Comparison of ENCODE assay signal across 8 cellular contexts in genomic region chr15:73964736-73965093, GRCh38. TPM values are rescaled to one million over a fixed set of nuclear protein-coding genes. Genes with fewer than 3 reads are reported as not detected.
DNase-seq lines count a peak whose midpoint lies in the region; ATAC-seq and TF ChIP-seq lines count a peak whose summit lies in the region.

No MANE protein-coding gene starts in this region.

- TF ChIP-seq POLR2A in upper lobe of left lung (IDR thresholded peaks at IDR 0.05), result no peak

- H4K12ac ChIP-seq in trophoblast cell (ENCODE audit: low read depth, low read length), result peak overlapping the region; percentile 19

- H3K79me2 ChIP-seq in trophoblast cell (ENCODE audit: control insufficient read depth, insufficient read depth, low read length, poor library complexity), result no peaks in the 10 kb centered on the region

- no peaks in the 10 kb centered on the region for H3K27me3 Mint-ChIP-seq in activated naive CD4-positive, alpha-beta T cell treated with anti-CD3 and anti-CD28 coated beads for 36 hours (ENCODE audit: low read depth)
- no peaks in the 10 kb centered on the region for H3K27me3 Mint-ChIP-seq in glutamatergic neuron (ENCODE audit: unreplicated experiment)

- TF ChIP-seq CTCF in BJ (IDR thresholded peaks at IDR 0.05; ENCODE audit: insufficient read depth, low read depth, low read length) (peak; percentile 98), glutamatergic neuron (IDR thresholded peaks at IDR 0.05; ENCODE audit: partially characterized antibody, unreplicated experiment) (peak; percentile 94), upper lobe of left lung (IDR thresholded peaks at IDR 0.05) (peak; percentile 89 to 95 (median 90))

- H3K4me3 ChIP-seq in BJ (ENCODE audit: low read depth, low read length) (no peak overlapping the region), SK-N-MC (peak overlapping the region; percentile 65), trophoblast cell (ENCODE audit: low read depth, low read length) (no peak overlapping the region), upper lobe of left lung (peak overlapping the region in 1 of 4 donors; percentile 23)

- H3K4me1 ChIP-seq in trophoblast cell (ENCODE audit: control insufficient read depth in 1 of 2, insufficient read depth in 2 of 2, low read length in 2 of 2), result peaks cover 3 to 12% of the 10 kb centered on the region in 2 experiments
- H3K4me1 ChIP-seq in upper lobe of left lung, result peaks cover 5 to 8% (median 7%) of the 10 kb centered on the region in 4 donors

- H3K36me3 Mint-ChIP-seq in activated naive CD4-positive, alpha-beta T cell treated with anti-CD3 and anti-CD28 coated beads for 36 hours (ENCODE audit: low read depth), result no peaks in the 10 kb centered on the region
- H3K36me3 Mint-ChIP-seq in glutamatergic neuron (ENCODE audit: unreplicated experiment), result no peaks in the 10 kb centered on the region

- H3K4me2 ChIP-seq in trophoblast cell (ENCODE audit: low read length), result peak overlapping the region; percentile 41

- H4K8ac ChIP-seq in trophoblast cell (ENCODE audit: low read depth, low read length), result peak overlapping the region; percentile 51

- H2BK120ac ChIP-seq in trophoblast cell (ENCODE audit: insufficient read depth, low read length, poor library complexity), result no peak overlapping the region

- H3K27ac ChIP-seq in SK-N-MC (no peak overlapping the region), trophoblast cell (ENCODE audit: low read depth, low read length) (no peak overlapping the region), upper lobe of left lung (peak overlapping the region in 1 of 4 donors; percentile 15)

- H3K4me1 Mint-ChIP-seq in activated naive CD4-positive, alpha-beta T cell treated with anti-CD3 and anti-CD28 coated beads for 36 hours (ENCODE audit: low read depth), result peaks cover 31% of the 10 kb centered on the region
- H3K4me1 Mint-ChIP-seq in glutamatergic neuron (ENCODE audit: low read depth, unreplicated experiment), result peaks cover 25% of the 10 kb centered on the region

- H3K4me3 Mint-ChIP-seq in activated naive CD4-positive, alpha-beta T cell treated with anti-CD3 and anti-CD28 coated beads for 36 hours, result peak overlapping the region; percentile 69
- peak overlapping the region; percentile 65 for H3K4me3 Mint-ChIP-seq in glutamatergic neuron (ENCODE audit: unreplicated experiment)

- no peaks in the 10 kb centered on the region for H3K27me3 ChIP-seq in BJ (ENCODE audit: control insufficient read depth, insufficient read depth, low read length)
- H3K27me3 ChIP-seq in trophoblast cell (ENCODE audit: insufficient read depth, low read length), result no peaks in the 10 kb centered on the region
- H3K27me3 ChIP-seq in upper lobe of left lung, result no peaks in the 10 kb centered on the region

- no peak overlapping the region for H3K14ac ChIP-seq in trophoblast cell (ENCODE audit: low read length)

- H3K9me3 Mint-ChIP-seq in activated naive CD4-positive, alpha-beta T cell treated with anti-CD3 and anti-CD28 coated beads for 36 hours, result no peaks in the 10 kb centered on the region
- no peaks in the 10 kb centered on the region for H3K9me3 Mint-ChIP-seq in glutamatergic neuron (ENCODE audit: unreplicated experiment)

- H3K18ac ChIP-seq in trophoblast cell (ENCODE audit: low read length), result no peak overlapping the region

- H3K9me3 ChIP-seq in SK-N-MC (ENCODE audit: low read depth, low read length) (no peaks in the 10 kb centered on the region), trophoblast cell (ENCODE audit: insufficient read depth, low read depth, low read length) (no peaks in the 10 kb centered on the region), upper lobe of left lung (no peaks in the 10 kb centered on the region)

- no peak overlapping the region for H3K4ac ChIP-seq in trophoblast cell (ENCODE audit: low read depth, low read length)

- H2AK5ac ChIP-seq in trophoblast cell (ENCODE audit: low read length), result no peak overlapping the region

- CTCF ChIA-PET in BJ (lab: Yijun Ruan, JAX), result interaction anchor here (0.6 to 5.4 kb wide), 24 partner anchors 8 to 650 kb away, joined by 3 to 78 read pairs (median 5); no protein-coding TSS in a partner anchor
- CTCF ChIA-PET in activated naive CD4-positive, alpha-beta T cell treated with anti-CD3 and anti-CD28 coated beads for 36 hours (lab: Charles Lee), result interaction anchor here (0.6 to 3.5 kb wide), 11 partner anchors 7 to 91 kb away, joined by 3 to 20 read pairs (median 4); partner anchors contain the start of gene PML

- intact Hi-C loops in activated naive CD4-positive, alpha-beta T cell treated with anti-CD3 and anti-CD28 coated beads for 36 hours (cut with micrococcal nuclease), result loop anchor here (1.0 kb wide), 4 partner anchors 13 to 90 kb away; no protein-coding TSS in a partner anchor

- peak overlapping the region; percentile 30 for H2BK12ac ChIP-seq in trophoblast cell (ENCODE audit: low read length)

- H3K27ac Mint-ChIP-seq in activated naive CD4-positive, alpha-beta T cell treated with anti-CD3 and anti-CD28 coated beads for 36 hours, result peak overlapping the region; percentile 75
- H3K27ac Mint-ChIP-seq in glutamatergic neuron (ENCODE audit: unreplicated experiment), result peak overlapping the region; percentile 89

- ATAC-seq in GM19452 (IDR thresholded peaks at IDR 0.05; ENCODE audit: unreplicated experiment), result peak; percentile 47
- peak; percentile 89 to 94 for ATAC-seq in upper lobe of left lung (ENCODE audit: low FRiP score in 2 of 2)

- H4K91ac ChIP-seq in trophoblast cell (ENCODE audit: low read depth, low read length), result no peak overlapping the region

- H2BK5ac ChIP-seq in trophoblast cell (ENCODE audit: low read depth, low read length, poor library complexity), result no peak overlapping the region

- POLR2A ChIA-PET in BJ (lab: Charles Lee), result interaction anchor here (0.7 kb wide), 1 partner anchor 12 kb away, joined by 5 read pairs; no protein-coding TSS in a partner anchor

- no peaks in the 10 kb centered on the region for H3K79me1 ChIP-seq in trophoblast cell (ENCODE audit: low read length)

- H3K23ac ChIP-seq in trophoblast cell (ENCODE audit: low read length), result no peak overlapping the region

- DNase-seq in BJ (ENCODE audit: low read depth), result no peak
- DNase-seq in LoVo (ENCODE audit: low spot score), result peak; percentile 72
- no peak for DNase-seq in SK-N-MC (ENCODE audit: low read depth, low spot score)
- DNase-seq in activated naive CD4-positive, alpha-beta T cell treated with anti-CD3 and anti-CD28 coated beads for 36 hours, result peak; percentile 93
- peak; percentile 91 for DNase-seq in glutamatergic neuron
- peak; percentile 56 to 92 for DNase-seq in trophoblast cell
- DNase-seq in upper lobe of left lung, result peak in 1 of 2 donors; percentile 79

- H3K36me3 ChIP-seq in BJ (ENCODE audit: control insufficient read depth, insufficient read depth, low read length), result no peaks in the 10 kb centered on the region
- H3K36me3 ChIP-seq in SK-N-MC (ENCODE audit: insufficient read depth, low read length), result no peaks in the 10 kb centered on the region
- H3K36me3 ChIP-seq in trophoblast cell (ENCODE audit: control insufficient read depth in 1 of 2, insufficient read depth in 2 of 2, low read length in 2 of 2), result no peaks in the 10 kb centered on the region
- no peaks in the 10 kb centered on the region for H3K36me3 ChIP-seq in upper lobe of left lung

- no peak for TF ChIP-seq EP300 in upper lobe of left lung (IDR thresholded peaks at IDR 0.05)

- H2AFZ ChIP-seq in trophoblast cell (ENCODE audit: insufficient read depth, low read length, poor library complexity), result peak overlapping the region; percentile 63

- no peak overlapping the region for H3K9ac ChIP-seq in SK-N-MC (ENCODE audit: insufficient read length)
- H3K9ac ChIP-seq in trophoblast cell (ENCODE audit: low read length), result no peak overlapping the region

- no CpG with 5 or more reads among the region's 11 CpGs for WGBS in trophoblast cell (ENCODE audit: extremely low coverage, insufficient coverage, insufficient read length)
- WGBS in upper lobe of left lung, 2 donors, result 4 to 7% methylated on average over 11 of the region's 11 CpGs

RNA-seq across cellular contexts. Expression of gene STOML1, which starts 27.4 kb away (rescaled TPM):
- polyA plus RNA-seq in BJ (2011; rRNA removed), result 13.2 and 18.3 TPM in 2 replicates
- polyA minus RNA-seq in BJ (2011; rRNA and poly(A)+ RNA removed), result 6.4 and 13.4 TPM in 2 replicates
- total RNA-seq in activated naive CD4-positive, alpha-beta T cell treated with anti-CD3 and anti-CD28 coated beads for 36 hours, result 1 to 10 TPM; 8.7 to 9.5 TPM
- total RNA-seq in glutamatergic neuron (ENCODE audit: unreplicated experiment) (19.5 TPM), upper lobe of left lung (10 to 100 TPM; 12.2 to 23.3 (median 18.3) TPM)
- polyA plus RNA-seq in trophoblast cell (2013), result 4.0 and 4.1 TPM in 2 replicates

RNA-seq across cellular contexts. Expression of gene PML, which starts 29.8 kb away (rescaled TPM):
- 10.7 and 14.3 TPM in 2 replicates for polyA plus RNA-seq in BJ (2011; rRNA removed)
- 22.8 and 32.7 TPM in 2 replicates for polyA minus RNA-seq in BJ (2011; rRNA and poly(A)+ RNA removed)
- total RNA-seq in activated naive CD4-positive, alpha-beta T cell treated with anti-CD3 and anti-CD28 coated beads for 36 hours, result 10 to 100 TPM; 69.6 to 70.2 TPM
- total RNA-seq in glutamatergic neuron (ENCODE audit: unreplicated experiment), result 27.6 TPM
- 18.7 and 18.8 TPM in 2 replicates for polyA plus RNA-seq in trophoblast cell (2013)
- total RNA-seq in upper lobe of left lung, result 100 to 1,000 TPM in 2 of 6 donors, 10 to 100 TPM in 4; 63.1 to 247 (median 92.9) TPM

RNA-seq across cellular contexts. Expression of gene LOXL1, which starts 38.5 kb away (rescaled TPM):
- 59.1 and 92.9 TPM in 2 replicates for polyA plus RNA-seq in BJ (2011; rRNA removed)
- 133 and 185 TPM in 2 replicates for polyA minus RNA-seq in BJ (2011; rRNA and poly(A)+ RNA removed)
- total RNA-seq in activated naive CD4-positive, alpha-beta T cell treated with anti-CD3 and anti-CD28 coated beads for 36 hours, result under 1 TPM; 0.25 to 0.55 TPM
- total RNA-seq in glutamatergic neuron (ENCODE audit: unreplicated experiment) (163 TPM), upper lobe of left lung (10 to 100 TPM in 2 of 6 donors, 1 to 10 TPM in 4; 6.0 to 25.9 (median 8.0) TPM)
- 64.9 and 67.5 TPM in 2 replicates for polyA plus RNA-seq in trophoblast cell (2013)

Comparison
In these comparisons a context has a peak if more than half of its experiments do, and no peak if none do; other contexts are left out.
1. DNase-seq: peak in LoVo (single experiment), activated naive CD4-positive, alpha-beta T cell treated with anti-CD3 and anti-CD28 coated beads for 36 hours (single experiment), glutamatergic neuron (single experiment) and trophoblast cell (2 of 2); none in BJ (single experiment) and SK-N-MC (single experiment).
2. Peak in every context shown above with its lines, with median percentiles within 50 percentile points of each other: CTCF ChIP-seq.